ENCODE assay signal across 17 cellular contexts in genomic region chrX:136920001-136920400, GRCh38.
"Had no signal": no experiment of that assay in that cellular context is flagged by ENCODE, and none has a peak within 500 bp of the region (broad histone marks: within the 10 kb centered on the region; RNA-seq: fewer than 3 reads in every experiment).

No MANE protein-coding gene starts in this region.

- H3K4me1 ChIP-seq: body of pancreas, esophagus muscularis mucosa, gastrocnemius medialis, left lung, neural progenitor cell, right atrium auricular region had no signal

- H3K27ac ChIP-seq: body of pancreas, esophagus muscularis mucosa, gastrocnemius medialis, neural progenitor cell, right atrium auricular region, spleen, transverse colon had no signal

- ATAC-seq: activated CD8-positive, alpha-beta T cell treated with anti-CD3 and anti-CD28 coated beads, Interleukin-2, amount 10 ng/mL, durations not matched to agents 7 days and 5 days; body of pancreas; gastrocnemius medialis; left lung; WTC11 had no signal

- H3K27me3 ChIP-seq: body of pancreas, esophagus muscularis mucosa, gastrocnemius medialis, left lung, neural progenitor cell, right atrium auricular region, spleen, transverse colon had no signal

- H3K9me3 ChIP-seq: body of pancreas, esophagus muscularis mucosa, gastrocnemius medialis, left lung, right atrium auricular region, spleen, transverse colon had no signal

- DNase-seq: activated CD4-positive, alpha-beta T cell treated with anti-CD3 and anti-CD28 coated beads for 48 hours; activated CD8-positive, alpha-beta memory T cell treated with anti-CD3 and anti-CD28 coated beads, Interleukin-2, amount 50 U/mL, for 48 hours; activated CD8-positive, alpha-beta T cell treated with anti-CD3 and anti-CD28 coated beads, Interleukin-2, amount 10 ng/mL, durations not matched to agents 7 days and 5 days; activated naive CD4-positive, alpha-beta T cell; body of pancreas; cerebellar nuclear complex; gastrocnemius medialis; left lung; mesendoderm; spleen; stimulated activated naive CD4-positive, alpha-beta T cell; substantia nigra; transverse colon had no signal

- H3K4me3 ChIP-seq: body of pancreas, esophagus muscularis mucosa, gastrocnemius medialis, left lung, neural progenitor cell, right atrium auricular region, spleen, transverse colon had no signal

- H3K36me3 ChIP-seq: esophagus muscularis mucosa, gastrocnemius medialis, left lung, neural progenitor cell, right atrium auricular region, spleen, transverse colon had no signal
